ENCODE assay signal across 19 cellular contexts in the genomic region with DNA sequence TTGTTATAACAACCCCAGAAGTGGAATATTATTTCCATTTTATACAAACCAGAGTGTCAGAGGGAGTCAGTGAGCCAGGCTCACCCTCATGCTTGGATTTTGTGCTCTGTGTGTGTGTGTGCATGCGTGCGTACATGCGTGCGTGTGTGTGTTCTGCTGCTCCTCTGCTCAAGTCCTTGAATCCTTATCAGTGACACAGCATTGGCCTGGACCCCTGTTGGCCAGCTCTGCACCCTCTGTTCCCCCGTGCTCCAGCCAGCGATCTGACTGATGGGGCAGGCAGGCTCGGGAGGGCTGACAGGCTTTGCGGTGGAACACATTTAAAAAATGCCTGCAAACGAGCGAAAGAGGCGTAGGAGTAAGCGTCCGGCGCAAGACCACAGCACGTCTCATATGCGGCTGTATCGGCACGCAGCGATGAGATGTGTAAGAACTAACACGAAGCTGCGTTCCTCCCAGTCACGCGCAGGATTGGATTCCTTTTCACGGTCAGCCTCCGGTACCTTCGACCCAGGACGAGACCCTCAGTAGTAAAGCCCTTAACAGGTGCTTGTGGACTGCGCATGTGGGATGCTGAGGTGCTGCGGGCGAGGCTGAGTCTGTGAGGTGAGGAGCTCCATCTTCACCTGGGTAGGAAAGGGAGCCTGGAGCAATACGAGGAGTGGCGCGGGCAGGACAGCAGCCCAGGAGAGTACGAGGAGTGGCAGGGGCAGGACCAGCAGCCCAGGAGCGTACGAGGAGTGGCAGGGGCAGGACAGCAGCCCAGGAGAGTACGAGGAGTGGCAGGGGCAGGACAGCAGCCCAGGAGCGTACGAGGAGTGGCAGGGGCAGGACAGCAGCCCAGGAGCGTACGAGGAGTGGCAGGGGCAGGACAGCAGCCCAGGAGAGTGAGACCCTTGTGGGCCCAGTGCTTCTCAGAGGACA.
DNase-seq lines count a peak whose midpoint lies in the region; ATAC-seq and TF ChIP-seq lines count a peak whose summit lies in the region.
"Had no signal": no experiment of that assay in that cellular context is flagged by ENCODE, and none has a peak within 500 bp of the region (broad histone marks: within the 10 kb centered on the region; RNA-seq: fewer than 3 reads in every experiment).

No MANE protein-coding gene starts in this region.

- no peak overlapping the region for H3K4me3 Mint-ChIP-seq in activated CD4-positive, alpha-beta T cell treated with anti-CD3 and anti-CD28 coated beads for 36 hours
- H3K4me3 Mint-ChIP-seq in progenitor cell of endocrine pancreas (ENCODE audit: low read depth) = no peak overlapping the region
- H3K4me3 Mint-ChIP-seq in activated CD8-positive, alpha-beta T cell treated with anti-CD3 and anti-CD28 coated beads, Interleukin-2, amount 10 ng/mL, durations not matched to agents 7 days and 5 days = no peak overlapping the region
- H3K4me3 Mint-ChIP-seq: B cell; CD4-positive, alpha-beta T cell had no signal

- peaks cover 4% of the 10 kb centered on the region for H3K4me1 Mint-ChIP-seq in activated CD4-positive, alpha-beta T cell treated with anti-CD3 and anti-CD28 coated beads for 36 hours
- peaks cover 15% of the 10 kb centered on the region for H3K4me1 Mint-ChIP-seq in progenitor cell of endocrine pancreas (ENCODE audit: low read depth)
- H3K4me1 Mint-ChIP-seq in activated CD8-positive, alpha-beta T cell treated with anti-CD3 and anti-CD28 coated beads, Interleukin-2, amount 10 ng/mL, durations not matched to agents 7 days and 5 days (ENCODE audit: low read depth) = peaks cover 8% of the 10 kb centered on the region

- no peak overlapping the region for H3K27ac ChIP-seq in esophagus muscularis mucosa (replicated peaks in 1 of 4)
- H3K27ac ChIP-seq: 22Rv1, RWPE1, SJCRH30 had no signal

- peaks cover 18% of the 10 kb centered on the region for H3K36me3 Mint-ChIP-seq in activated CD4-positive, alpha-beta T cell treated with anti-CD3 and anti-CD28 coated beads for 36 hours (ENCODE audit: low read depth)
- H3K36me3 Mint-ChIP-seq in progenitor cell of endocrine pancreas (ENCODE audit: insufficient read depth) = peaks cover under 1% of the 10 kb centered on the region
- H3K36me3 Mint-ChIP-seq in activated CD8-positive, alpha-beta T cell treated with anti-CD3 and anti-CD28 coated beads, Interleukin-2, amount 10 ng/mL, durations not matched to agents 7 days and 5 days (ENCODE audit: low read depth) = no peaks in the 10 kb centered on the region

- peaks cover under 1 to 25% (median 9%) of the 10 kb centered on the region in 4 donors for H3K36me3 ChIP-seq in esophagus muscularis mucosa

- H3K27me3 Mint-ChIP-seq in activated CD4-positive, alpha-beta T cell treated with anti-CD3 and anti-CD28 coated beads for 36 hours = no peaks in the 10 kb centered on the region
- no peaks in the 10 kb centered on the region for H3K27me3 Mint-ChIP-seq in progenitor cell of endocrine pancreas
- no peaks in the 10 kb centered on the region for H3K27me3 Mint-ChIP-seq in activated CD8-positive, alpha-beta T cell treated with anti-CD3 and anti-CD28 coated beads, Interleukin-2, amount 10 ng/mL, durations not matched to agents 7 days and 5 days (ENCODE audit: low read depth)
- H3K27me3 Mint-ChIP-seq: B cell; CD4-positive, alpha-beta T cell had no signal

- H3K4me1 ChIP-seq in esophagus muscularis mucosa = peaks cover 0 to 20% (median 16%) of the 10 kb centered on the region in 4 donors
- H3K4me1 ChIP-seq: SJCRH30 had no signal

- no peak for TF ChIP-seq EP300 in esophagus muscularis mucosa (IDR thresholded peaks at IDR 0.05)

- H3K9me3 ChIP-seq in esophagus muscularis mucosa = no peaks in the 10 kb centered on the region
- H3K9me3 ChIP-seq: SJCRH30 had no signal

- no peak for TF ChIP-seq CTCF in esophagus muscularis mucosa (IDR thresholded peaks at IDR 0.05)
- no peak for TF ChIP-seq CTCF in progenitor cell of endocrine pancreas (IDR thresholded peaks at IDR 0.05; ENCODE audit: unreplicated experiment)

- H3K4me3 ChIP-seq in esophagus muscularis mucosa = no peak overlapping the region
- H3K4me3 ChIP-seq: SJCRH30 had no signal

- no peak for DNase-seq in activated CD4-positive, alpha-beta T cell treated with anti-CD3 and anti-CD28 coated beads for 36 hours
- DNase-seq in activated CD4-positive, alpha-beta T cell treated with anti-CD3 and anti-CD28 coated beads, Interleukin-2, amount 50 U/mL, for 48 hours = no peak
- peak; percentile 72 for DNase-seq in esophagus muscularis mucosa (ENCODE audit: extremely low spot score)
- DNase-seq in progenitor cell of endocrine pancreas (ENCODE audit: low spot score, unreplicated experiment) = no peak
- no peak for DNase-seq in foreskin melanocyte
- no peak for DNase-seq in ureter (ENCODE audit: low spot score)
- DNase-seq in activated CD8-positive, alpha-beta T cell treated with anti-CD3 and anti-CD28 coated beads, Interleukin-2, amount 10 ng/mL, durations not matched to agents 7 days and 5 days = no peak
- DNase-seq in mesenteric fat pad (ENCODE audit: low spot score) = no peak
- DNase-seq: CD4-positive, alpha-beta T cell; EL; IMR-90; NCI-H187 treated with DMSO at 0.1 percent for 48 hours; NCI-H2171; NCI-H446; NK-92 treated with Interleukin-12 subunit alpha and Interleukin-12 subunit beta, amount 100 ng/mL, for 24 hours; SJCRH30 had no signal

- CTCF ChIA-PET in activated CD4-positive, alpha-beta T cell treated with anti-CD3 and anti-CD28 coated beads for 36 hours (lab: Charles Lee) = interaction anchor here (0.5 to 0.7 kb wide), 2 partner anchors 106 to 527 kb away, joined by 3 read pairs; no protein-coding TSS in a partner anchor
- CTCF ChIA-PET in activated CD8-positive, alpha-beta T cell treated with anti-CD3 and anti-CD28 coated beads, Interleukin-2, amount 10 ng/mL, durations not matched to agents 7 days and 5 days (lab: Charles Lee) = no interaction called here

- POLR2A ChIA-PET in activated CD4-positive, alpha-beta T cell treated with anti-CD3 and anti-CD28 coated beads for 36 hours (lab: Charles Lee) = no interaction called here
- POLR2A ChIA-PET in activated CD8-positive, alpha-beta T cell treated with anti-CD3 and anti-CD28 coated beads, Interleukin-2, amount 10 ng/mL, durations not matched to agents 7 days and 5 days (lab: Charles Lee) = no interaction called here

- peak overlapping the region; percentile 6 for H3K27ac Mint-ChIP-seq in activated CD4-positive, alpha-beta T cell treated with anti-CD3 and anti-CD28 coated beads for 36 hours
- H3K27ac Mint-ChIP-seq in progenitor cell of endocrine pancreas = peak overlapping the region; percentile 19
- no peak overlapping the region for H3K27ac Mint-ChIP-seq in activated CD8-positive, alpha-beta T cell treated with anti-CD3 and anti-CD28 coated beads, Interleukin-2, amount 10 ng/mL, durations not matched to agents 7 days and 5 days
- H3K27ac Mint-ChIP-seq: B cell; CD4-positive, alpha-beta T cell had no signal

- H3K9me3 Mint-ChIP-seq in activated CD4-positive, alpha-beta T cell treated with anti-CD3 and anti-CD28 coated beads for 36 hours (ENCODE audit: low read depth) = no peaks in the 10 kb centered on the region
- no peaks in the 10 kb centered on the region for H3K9me3 Mint-ChIP-seq in progenitor cell of endocrine pancreas (ENCODE audit: low read depth)
- no peaks in the 10 kb centered on the region for H3K9me3 Mint-ChIP-seq in activated CD8-positive, alpha-beta T cell treated with anti-CD3 and anti-CD28 coated beads, Interleukin-2, amount 10 ng/mL, durations not matched to agents 7 days and 5 days (ENCODE audit: insufficient read depth)
- H3K9me3 Mint-ChIP-seq: CD4-positive, alpha-beta T cell had no signal

- no peak for TF ChIP-seq POLR2A in esophagus muscularis mucosa (IDR thresholded peaks at IDR 0.05; ENCODE audit: low read depth)

- intact Hi-C loops in activated CD4-positive, alpha-beta T cell treated with anti-CD3 and anti-CD28 coated beads for 36 hours (cut with DNase I, micrococcal nuclease) = no loop called here
- intact Hi-C loops in esophagus muscularis mucosa (cut with DNase I) = no loop called here

- H3K27me3 ChIP-seq in esophagus muscularis mucosa = no peaks in the 10 kb centered on the region
- H3K27me3 ChIP-seq: SJCRH30 had no signal

- 95% methylated on average over 40 of the region's 41 CpGs for WGBS in esophagus muscularis mucosa

- no peak for ATAC-seq in activated CD4-positive, alpha-beta T cell treated with anti-CD3 and anti-CD28 coated beads for 36 hours
- no peak for ATAC-seq in activated CD8-positive, alpha-beta T cell treated with anti-CD3 and anti-CD28 coated beads, Interleukin-2, amount 10 ng/mL, durations not matched to agents 7 days and 5 days
